1 cellular context compared by ENCODE assay signal in the genomic region with DNA sequence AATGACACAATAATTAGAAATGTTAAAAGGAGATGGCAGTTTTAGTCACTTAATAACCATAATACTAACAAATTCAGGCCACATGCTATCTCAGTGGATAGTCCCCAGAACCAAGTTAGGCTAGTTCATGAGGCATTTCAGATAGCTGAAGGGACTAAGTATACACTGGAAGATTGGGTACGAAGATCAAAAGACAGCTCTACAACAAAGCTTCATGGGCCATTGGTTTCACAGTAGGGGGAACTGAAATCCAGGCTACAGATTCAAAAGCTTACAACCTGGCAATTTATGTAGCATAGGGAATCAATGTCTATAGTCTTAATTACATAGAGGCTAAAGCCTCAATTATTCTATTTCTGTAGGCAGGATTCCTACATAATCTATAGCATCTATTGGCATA.
TF ChIP-seq lines count a peak whose summit lies in the region.

No MANE protein-coding gene starts in this region.

TF ChIP-seq in GM12878, 131 proteins besides CTCF, POLR2A, EP300 and RAD21:
- TF ChIP-seq SPI1 (IDR thresholded peaks at IDR 0.05; ENCODE audit: borderline replicate concordance, insufficient read depth, low read depth, low read length): peak; percentile 30; the same call in 1 of the 2 replicates
- TF ChIP-seq, protein P1, sequence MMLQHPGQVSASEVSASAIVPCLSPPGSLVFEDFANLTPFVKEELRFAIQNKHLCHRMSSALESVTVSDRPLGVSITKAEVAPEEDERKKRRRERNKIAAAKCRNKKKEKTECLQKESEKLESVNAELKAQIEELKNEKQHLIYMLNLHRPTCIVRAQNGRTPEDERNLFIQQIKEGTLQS (IDR thresholded peaks at IDR 0.05; ENCODE audit: borderline replicate concordance, extremely low read depth, low read depth, low read length): no peak
- TF ChIP-seq TCF3 (IDR thresholded peaks at IDR 0.05; ENCODE audit: borderline replicate concordance, insufficient read depth, low read depth, low read length): no peak
